ENCODE assay signal across 20 cellular contexts in genomic region chr10:61634711-61635110, GRCh38. TPM values are rescaled to one million over a fixed set of nuclear protein-coding genes. Genes with fewer than 3 reads are reported as not detected.
DNase-seq lines count a peak whose midpoint lies in the region; ATAC-seq and TF ChIP-seq lines count a peak whose summit lies in the region.
"Had no signal": no experiment of that assay in that cellular context is flagged by ENCODE, and none has a peak within 500 bp of the region (broad histone marks: within the 10 kb centered on the region; RNA-seq: fewer than 3 reads in every experiment).

No MANE protein-coding gene starts in this region.

- intact Hi-C loops in cardiac septum (cut with DNase I), result no loop called here
- intact Hi-C loops in mucosa of descending colon (cut with DNase I, micrococcal nuclease), result no loop called here

- peak overlapping the region; percentile 62 for H3K27ac Mint-ChIP-seq in chondrocyte (ENCODE audit: unreplicated experiment)
- H3K27ac Mint-ChIP-seq: CD8-positive, alpha-beta memory T cell had no signal

- H3K4me1 ChIP-seq in mucosa of descending colon (ENCODE audit: low read depth), result no peaks in the 10 kb centered on the region

- no peaks in the 10 kb centered on the region for H3K36me3 ChIP-seq in mucosa of descending colon (ENCODE audit: low read depth)

- no peak overlapping the region for H3K4me3 Mint-ChIP-seq in chondrocyte (ENCODE audit: unreplicated experiment)
- H3K4me3 Mint-ChIP-seq: CD8-positive, alpha-beta memory T cell; nephron progenitor cell had no signal

- ATAC-seq in mucosa of descending colon, result no peak

- H3K27me3 Mint-ChIP-seq in chondrocyte (ENCODE audit: low read depth), result no peaks in the 10 kb centered on the region

- no peaks in the 10 kb centered on the region for H3K9me3 ChIP-seq in mucosa of descending colon

- peak; percentile 17 for DNase-seq in AG08396 (ENCODE audit: low spot score)
- peak; percentile 75 for DNase-seq in LHCN-M2 (ENCODE audit: low read depth)
- DNase-seq in chondrocyte (ENCODE audit: low spot score), result no peak
- DNase-seq in myocyte (ENCODE audit: low read depth), result peak; percentile 47
- DNase-seq in NAMALWA (ENCODE audit: low spot score), result no peak
- DNase-seq in activated T-cell treated with anti-CD3 and anti-CD28 coated beads, Interleukin-2, amount 50 U/mL, for 48 hours, result no peak
- no peak for DNase-seq in cardiac septum (ENCODE audit: low spot score)
- no peak for DNase-seq in mucosa of descending colon
- DNase-seq: activated CD4-positive, alpha-beta T cell treated with anti-CD3 and anti-CD28 coated beads, Interleukin-2, amount 50 U/mL, for 48 hours; activated gamma-delta T cell treated with Interleukin-2 at 50 U/mL for 16 hours; amniotic stem cell; CD8-positive, alpha-beta memory T cell; NCI-H1105; NCI-H2107; NCI-H524 treated with DMSO at 0.1 percent for 48 hours; nephron progenitor cell; SIG-M5; substantia nigra; T-helper 2 cell had no signal

- no peak for TF ChIP-seq CTCF in chondrocyte (IDR thresholded peaks at IDR 0.05)
- no peak for TF ChIP-seq CTCF in mucosa of descending colon (IDR thresholded peaks at IDR 0.05)

- H3K4me3 ChIP-seq in mucosa of descending colon, result no peak overlapping the region

- no peaks in the 10 kb centered on the region for H3K9me3 Mint-ChIP-seq in chondrocyte (ENCODE audit: low read depth)
- H3K9me3 Mint-ChIP-seq: CD8-positive, alpha-beta memory T cell; nephron progenitor cell had no signal

- H3K36me3 Mint-ChIP-seq in chondrocyte (ENCODE audit: low read depth), result no peaks in the 10 kb centered on the region
- H3K36me3 Mint-ChIP-seq: CD8-positive, alpha-beta memory T cell had no signal

- H3K4me1 Mint-ChIP-seq in chondrocyte (ENCODE audit: low read depth), result peaks cover 44% of the 10 kb centered on the region
- H3K4me1 Mint-ChIP-seq: CD8-positive, alpha-beta memory T cell had no signal

RNA-seq across cellular contexts. Expression of gene CABCOCO1, which starts 28.0 kb away (rescaled TPM):
- 0.40 TPM in 1 of 2 replicates, not detected in the other for total RNA-seq in LHCN-M2 (2014; rRNA removed)
- 0.30 TPM for polyA plus RNA-seq in LHCN-M2 (2012)
- total RNA-seq in chondrocyte, result 0.47 to 2.4 TPM (median 0.69 TPM) in 3 replicates
- 0.13 and 0.99 TPM in 2 replicates for total RNA-seq in myocyte
- polyA plus RNA-seq in myocyte (2012), result 0.19 TPM
- total RNA-seq in cardiac septum, result not detected
- 1 to 10 TPM in 1 of 3 donors, under 1 TPM in 1, not detected in 1; 0.22 to 3.4 TPM for total RNA-seq in mucosa of descending colon
- total RNA-seq: CD8-positive, alpha-beta memory T cell; HT1080 had no signal
- polyA plus RNA-seq: CD8-positive, alpha-beta memory T cell had no signal

Comparison
In these comparisons a context has a peak if more than half of its experiments do, and no peak if none do; other contexts are left out.
1. DNase-seq: peak in AG08396 (single experiment), LHCN-M2 (single experiment) and myocyte (single experiment); none in chondrocyte (single experiment), NAMALWA (single experiment), activated T-cell treated with anti-CD3 and anti-CD28 coated beads, Interleukin-2, amount 50 U/mL, for 48 hours (0 of 2), cardiac septum (single experiment) and mucosa of descending colon (0 of 3).